13 cellular contexts compared by ENCODE assay signal in genomic region chr14:69665596-69665995, GRCh38. TPM values are rescaled to one million over a fixed set of nuclear protein-coding genes. Genes with fewer than 3 reads are reported as not detected.
DNase-seq lines count a peak whose midpoint lies in the region; ATAC-seq and TF ChIP-seq lines count a peak whose summit lies in the region.
"Had no signal": no experiment of that assay in that cellular context is flagged by ENCODE, and none has a peak within 500 bp of the region (broad histone marks: within the 10 kb centered on the region; RNA-seq: fewer than 3 reads in every experiment).

No MANE protein-coding gene starts in this region.

- no peaks in the 10 kb centered on the region for H3K27me3 Mint-ChIP-seq in stimulated activated naive CD8-positive, alpha-beta T cell treated with anti-CD3 and anti-CD28 coated beads, Interleukin-15, Interleukin-2, amounts not matched to agents 100 ng/mL and 50 ng/mL, for 24 hours
- no peaks in the 10 kb centered on the region for H3K27me3 Mint-ChIP-seq in stimulated activated naive CD8-positive, alpha-beta T cell treated with anti-CD3 and anti-CD28 coated beads, Interleukin-15, amount 100 ng/mL, for 72 hours
- H3K27me3 Mint-ChIP-seq in osteocyte (ENCODE audit: unreplicated experiment): no peaks in the 10 kb centered on the region

- no peaks in the 10 kb centered on the region for H3K27me3 ChIP-seq in body of pancreas
- H3K27me3 ChIP-seq: BLaER1 treated with 17β-estradiol and CSF1 and Interleukin-3, amounts not matched to agents 10 nM and 100 nM; brain microvascular endothelial cell had no signal

- CTCF ChIA-PET in RWPE1 (lab: Yijun Ruan, JAX): no interaction called here

- H3K4me3 Mint-ChIP-seq in stimulated activated naive CD8-positive, alpha-beta T cell treated with anti-CD3 and anti-CD28 coated beads, Interleukin-15, Interleukin-2, amounts not matched to agents 100 ng/mL and 50 ng/mL, for 24 hours: no peak overlapping the region
- H3K4me3 Mint-ChIP-seq in stimulated activated naive CD8-positive, alpha-beta T cell treated with anti-CD3 and anti-CD28 coated beads, Interleukin-15, amount 100 ng/mL, for 72 hours: no peak overlapping the region
- H3K4me3 Mint-ChIP-seq in osteocyte (ENCODE audit: unreplicated experiment): no peak overlapping the region

- H3K4me3 ChIP-seq in coronary artery (peak overlapping the region; percentile 11), body of pancreas (no peak overlapping the region)
- H3K4me3 ChIP-seq: BLaER1 treated with 17β-estradiol and CSF1 and Interleukin-3, amounts not matched to agents 10 nM and 100 nM had no signal

- no peak for ATAC-seq in stimulated activated naive CD8-positive, alpha-beta T cell treated with anti-CD3 and anti-CD28 coated beads, Interleukin-15, amount 100 ng/mL, for 72 hours
- ATAC-seq in body of pancreas (no peak), GM21447 (IDR thresholded peaks at IDR 0.05; ENCODE audit: unreplicated experiment) (no peak)

- DNase-seq in stimulated activated naive CD8-positive, alpha-beta T cell treated with anti-CD3 and anti-CD28 coated beads, Interleukin-15, amount 100 ng/mL, for 72 hours: no peak
- DNase-seq in coronary artery (ENCODE audit: low spot score) (no peak), osteocyte (ENCODE audit: extremely low spot score, unreplicated experiment) (no peak), body of pancreas (no peak), NCI-H82 treated with DMSO at 0.1 percent for 48 hours (lab: John Stamatoyannopoulos, UW; ENCODE audit: unreplicated experiment) (no peak), RWPE1 (ENCODE audit: low spot score) (no peak)
- DNase-seq: activated T-cell treated with anti-CD3 and anti-CD28 coated beads for 4 hours, brain microvascular endothelial cell, NCI-H226 had no signal

- intact Hi-C loops in body of pancreas (cut with DNase I): loop anchor here (10.0 kb wide), 1 partner anchor 51 kb away; the partner anchor contains the start of gene SUSD6

- peaks cover 50% of the 10 kb centered on the region for H3K36me3 Mint-ChIP-seq in stimulated activated naive CD8-positive, alpha-beta T cell treated with anti-CD3 and anti-CD28 coated beads, Interleukin-15, Interleukin-2, amounts not matched to agents 100 ng/mL and 50 ng/mL, for 24 hours (ENCODE audit: low read depth)
- peaks cover 10% of the 10 kb centered on the region for H3K36me3 Mint-ChIP-seq in osteocyte (ENCODE audit: unreplicated experiment)

- H3K9me3 ChIP-seq in body of pancreas: no peaks in the 10 kb centered on the region

- H3K4me1 ChIP-seq in body of pancreas: peaks cover 74% of the 10 kb centered on the region

- POLR2A ChIA-PET in RWPE1 (lab: Yijun Ruan, JAX; ENCODE audit: low non-redundant PET): no interaction called here

- H3K4me1 Mint-ChIP-seq in stimulated activated naive CD8-positive, alpha-beta T cell treated with anti-CD3 and anti-CD28 coated beads, Interleukin-15, Interleukin-2, amounts not matched to agents 100 ng/mL and 50 ng/mL, for 24 hours (ENCODE audit: low read depth): peaks cover 98% of the 10 kb centered on the region
- H3K4me1 Mint-ChIP-seq in stimulated activated naive CD8-positive, alpha-beta T cell treated with anti-CD3 and anti-CD28 coated beads, Interleukin-15, amount 100 ng/mL, for 72 hours: peaks cover 97% of the 10 kb centered on the region
- H3K4me1 Mint-ChIP-seq in osteocyte (ENCODE audit: unreplicated experiment): peaks cover 59% of the 10 kb centered on the region

- 82 to 94% methylated on average over 1 of the region's 1 CpG for WGBS in body of pancreas, 2 donors

- TF ChIP-seq CTCF in coronary artery (IDR thresholded peaks at IDR 0.05) (no peak), osteocyte (IDR thresholded peaks at IDR 0.05) (no peak), body of pancreas (IDR thresholded peaks at IDR 0.05) (no peak), RWPE1 (conservative IDR thresholded peaks at IDR 0.05; ENCODE audit: low read depth) (no peak)

- H3K27ac ChIP-seq in coronary artery: peak overlapping the region; percentile 69 to 76
- H3K27ac ChIP-seq in body of pancreas: peak overlapping the region in 2 of 4 donors; percentile 30 to 64
- H3K27ac ChIP-seq in RWPE1: no peak overlapping the region
- H3K27ac ChIP-seq: BLaER1 treated with 17β-estradiol and CSF1 and Interleukin-3, amounts not matched to agents 10 nM and 100 nM; brain microvascular endothelial cell; epithelial cell of prostate had no signal

- H3K9me3 Mint-ChIP-seq in stimulated activated naive CD8-positive, alpha-beta T cell treated with anti-CD3 and anti-CD28 coated beads, Interleukin-15, Interleukin-2, amounts not matched to agents 100 ng/mL and 50 ng/mL, for 24 hours: no peaks in the 10 kb centered on the region
- peaks cover 0 to 4% of the 10 kb centered on the region in 2 donors for H3K9me3 Mint-ChIP-seq in stimulated activated naive CD8-positive, alpha-beta T cell treated with anti-CD3 and anti-CD28 coated beads, Interleukin-15, amount 100 ng/mL, for 72 hours
- no peaks in the 10 kb centered on the region for H3K9me3 Mint-ChIP-seq in osteocyte (ENCODE audit: unreplicated experiment)

- peak overlapping the region; percentile 41 for H3K27ac Mint-ChIP-seq in stimulated activated naive CD8-positive, alpha-beta T cell treated with anti-CD3 and anti-CD28 coated beads, Interleukin-15, Interleukin-2, amounts not matched to agents 100 ng/mL and 50 ng/mL, for 24 hours
- no peak overlapping the region for H3K27ac Mint-ChIP-seq in stimulated activated naive CD8-positive, alpha-beta T cell treated with anti-CD3 and anti-CD28 coated beads, Interleukin-15, amount 100 ng/mL, for 72 hours
- H3K27ac Mint-ChIP-seq in osteocyte (ENCODE audit: unreplicated experiment): peak overlapping the region; percentile 89

- no peaks in the 10 kb centered on the region for H3K36me3 ChIP-seq in body of pancreas (replicated peaks in 1 of 2; ENCODE audit: insufficient read depth in 1 of 2, low read depth in 2 of 2)
- H3K36me3 ChIP-seq: brain microvascular endothelial cell had no signal

- no peak for TF ChIP-seq POLR2A in body of pancreas (IDR thresholded peaks at IDR 0.05)

RNA-seq across cellular contexts. Expression of gene SUSD6, which starts 54.2 kb away (rescaled TPM):
- 30.6 and 31.2 TPM in 2 replicates for total RNA-seq in osteocyte
- 10 to 100 TPM; 24.6 to 25.1 TPM for total RNA-seq in body of pancreas

Comparison
In these comparisons a context has a peak if more than half of its experiments do, and no peak if none do; other contexts are left out.
1. H3K27ac Mint-ChIP-seq: peak in stimulated activated naive CD8-positive, alpha-beta T cell treated with anti-CD3 and anti-CD28 coated beads, Interleukin-15, Interleukin-2, amounts not matched to agents 100 ng/mL and 50 ng/mL, for 24 hours (single experiment) and osteocyte (single experiment); none in stimulated activated naive CD8-positive, alpha-beta T cell treated with anti-CD3 and anti-CD28 coated beads, Interleukin-15, amount 100 ng/mL, for 72 hours (0 of 2).